In the genomic region with DNA sequence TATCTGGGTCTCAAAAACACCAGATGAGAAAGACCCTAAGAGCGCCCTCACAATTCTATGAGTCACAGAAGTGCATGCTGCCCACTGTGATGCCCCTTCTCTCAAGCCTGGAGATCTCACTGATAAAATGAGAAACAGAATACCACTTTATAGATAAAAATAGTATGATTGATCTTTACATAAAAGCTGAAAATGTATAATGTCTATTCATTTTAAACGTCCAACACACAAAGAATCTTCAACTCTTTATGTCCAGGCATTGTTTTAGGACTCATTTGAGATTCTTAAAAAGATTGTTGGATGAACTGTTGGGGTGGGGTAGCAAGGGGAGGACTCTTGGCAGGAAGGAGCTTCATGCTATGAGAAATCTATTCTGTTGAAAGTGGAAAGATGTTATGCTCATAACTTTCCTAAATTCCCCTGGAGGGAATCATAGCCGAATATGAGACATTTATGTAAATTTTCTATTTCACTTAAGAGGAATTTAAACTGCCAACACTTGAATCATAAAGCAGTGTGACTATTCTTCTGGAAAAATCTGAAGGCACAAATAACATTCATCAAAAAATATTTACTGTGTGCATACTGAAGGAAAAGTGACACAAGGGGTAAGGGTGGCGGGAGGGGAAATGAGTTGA, we compare ENCODE assay signal across 20 cellular contexts.
"Had no signal": no experiment of that assay in that cellular context is flagged by ENCODE, and none has a peak within 500 bp of the region (broad histone marks: within the 10 kb centered on the region; RNA-seq: fewer than 3 reads in every experiment).

No MANE protein-coding gene starts in this region.

- H3K27me3 ChIP-seq: left lung, neutrophil, testis, upper lobe of right lung had no signal

- H3K4me3 Mint-ChIP-seq: activated CD8-positive, alpha-beta T cell treated with anti-CD3 and anti-CD28 coated beads, Interleukin-2, amount 10 ng/mL, durations not matched to agents 7 days and 5 days; activated naive CD4-positive, alpha-beta T cell treated with anti-CD3 and anti-CD28 coated beads, Interleukin-2, amount 50 U/mL, for 24 hours; naive thymus-derived CD4-positive, alpha-beta T cell; T-helper 17 cell; WTC11 had no signal

- H3K9me3 Mint-ChIP-seq: activated naive CD4-positive, alpha-beta T cell treated with anti-CD3 and anti-CD28 coated beads, Interleukin-2, amount 50 U/mL, for 24 hours; naive thymus-derived CD4-positive, alpha-beta T cell; WTC11 had no signal

- H3K9me3 ChIP-seq: left lung, mucosa of descending colon, neutrophil, testis, upper lobe of right lung had no signal

- DNase-seq: activated CD4-positive, alpha-beta T cell treated with anti-CD3 and anti-CD28 coated beads for 48 hours; activated CD8-positive, alpha-beta memory T cell treated with anti-CD3 and anti-CD28 coated beads, Interleukin-2, amount 50 U/mL, for 4 hours; activated CD8-positive, alpha-beta T cell treated with anti-CD3 and anti-CD28 coated beads, Interleukin-2, amount 10 ng/mL, durations not matched to agents 7 days and 5 days; activated effector memory CD4-positive, alpha-beta T cell treated with anti-CD3 and anti-CD28 coated beads, Interleukin-2, amount 50 U/mL, for 16 hours; activated T-cell treated with anti-CD3 and anti-CD28 coated beads, Interleukin-2, amount 50 U/mL, for 48 hours; amniotic stem cell; effector memory CD4-positive, alpha-beta T cell; left lung; naive thymus-derived CD4-positive, alpha-beta T cell; stimulated activated CD4-positive, alpha-beta T cell treated with anti-CD3 and anti-CD28 coated beads, Interleukin-4, amount 100 ng/mL, for 4 hours; stimulated activated CD8-positive, alpha-beta memory T cell treated with anti-CD3 and anti-CD28 coated beads, Interleukin-4, amount 100 ng/mL, for 48 hours; stimulated activated naive CD4-positive, alpha-beta T cell treated with Interleukin-2 at 50 U/mL for 16 hours; T-helper 17 cell; testis; upper lobe of right lung had no signal

- H3K36me3 ChIP-seq: left lung, neutrophil, upper lobe of right lung had no signal

- H3K36me3 Mint-ChIP-seq: activated naive CD4-positive, alpha-beta T cell treated with anti-CD3 and anti-CD28 coated beads, Interleukin-2, amount 50 U/mL, for 24 hours; naive thymus-derived CD4-positive, alpha-beta T cell; WTC11 had no signal

- H3K27ac Mint-ChIP-seq: activated CD8-positive, alpha-beta T cell treated with anti-CD3 and anti-CD28 coated beads, Interleukin-2, amount 10 ng/mL, durations not matched to agents 7 days and 5 days; activated naive CD4-positive, alpha-beta T cell treated with anti-CD3 and anti-CD28 coated beads, Interleukin-2, amount 50 U/mL, for 24 hours; naive thymus-derived CD4-positive, alpha-beta T cell; T-helper 17 cell; WTC11 had no signal

- H3K27ac ChIP-seq: coronary artery, neutrophil, testis, upper lobe of right lung had no signal

- ATAC-seq: activated CD8-positive, alpha-beta T cell treated with anti-CD3 and anti-CD28 coated beads, Interleukin-2, amount 10 ng/mL, durations not matched to agents 7 days and 5 days; T-helper 17 cell; WTC11 had no signal

- H3K4me1 Mint-ChIP-seq: activated naive CD4-positive, alpha-beta T cell treated with anti-CD3 and anti-CD28 coated beads, Interleukin-2, amount 50 U/mL, for 24 hours; T-helper 17 cell had no signal

- H3K4me3 ChIP-seq: coronary artery, left lung, mucosa of descending colon, testis, upper lobe of right lung had no signal

- H3K4me1 ChIP-seq: testis, upper lobe of right lung had no signal
